8 cellular contexts compared by ENCODE assay signal in the genomic region with DNA sequence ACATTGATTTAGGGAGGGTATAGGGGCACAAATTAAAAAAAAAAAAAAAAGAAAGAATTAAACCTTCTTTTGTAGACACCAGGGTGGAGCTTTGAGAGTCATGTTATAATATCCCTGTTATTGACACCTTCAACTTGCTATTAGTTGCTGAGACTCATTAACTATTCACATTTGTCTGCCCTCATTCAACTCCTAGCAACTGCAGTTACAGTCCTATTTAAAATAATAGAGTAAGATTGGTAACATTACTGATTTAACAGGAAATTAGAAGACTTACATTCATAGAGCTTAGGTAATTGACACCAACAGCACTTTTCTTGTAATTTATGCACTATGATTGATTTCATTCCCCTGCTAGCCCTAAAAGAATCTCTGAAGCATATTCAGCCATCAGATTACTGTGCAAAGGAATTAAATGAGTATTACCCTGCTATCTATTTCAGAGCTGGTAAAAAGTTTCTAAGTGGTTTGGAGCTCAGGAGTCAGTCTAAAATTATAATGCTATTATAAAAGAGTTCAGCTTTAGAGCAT.
DNase-seq lines count a peak whose midpoint lies in the region; ATAC-seq lines count a peak whose summit lies in the region.

No MANE protein-coding gene starts in this region.

- H3K4me3 ChIP-seq in neuron (ENCODE audit: low read length): no peak overlapping the region

- no peaks in the 10 kb centered on the region for H3K9me3 ChIP-seq in neuron (ENCODE audit: low read length)

- no peaks in the 10 kb centered on the region for H3K9me3 Mint-ChIP-seq in activated naive CD8-positive, alpha-beta T cell treated with anti-CD3 and anti-CD28 coated beads for 36 hours

- H3K4me1 Mint-ChIP-seq in activated naive CD8-positive, alpha-beta T cell treated with anti-CD3 and anti-CD28 coated beads for 36 hours: peaks cover 61% of the 10 kb centered on the region

- peak overlapping the region; percentile 20 for H2AFZ ChIP-seq in neuron (ENCODE audit: low read depth, low read length)

- peaks cover 19% of the 10 kb centered on the region for H3K4me1 ChIP-seq in neuron (ENCODE audit: insufficient read depth, low read length)

- DNase-seq in activated naive CD8-positive, alpha-beta T cell treated with anti-CD3 and anti-CD28 coated beads for 36 hours: no peak
- DNase-seq in NCI-H1694 (lab: John Stamatoyannopoulos, UW): no peak
- no peak for DNase-seq in DMS 273 (lab: John Stamatoyannopoulos, UW; ENCODE audit: unreplicated experiment)
- no peak for DNase-seq in stimulated activated CD4-positive, alpha-beta T cell treated with anti-CD3 and anti-CD28 coated beads, Interleukin-12 subunit alpha, Interleukin-12 subunit beta, amount 100 ng/mL, for 4 hours
- no peak for DNase-seq in G401 (ENCODE audit: low spot score)

- H3K4me3 Mint-ChIP-seq in activated naive CD8-positive, alpha-beta T cell treated with anti-CD3 and anti-CD28 coated beads for 36 hours: no peak overlapping the region

- no peaks in the 10 kb centered on the region for H3K27me3 ChIP-seq in neuron (ENCODE audit: insufficient read depth, low read length)

- in situ Hi-C loops in G401 (cut with HindIII; ENCODE audit: low sequenced_read_pairs): no loop called here

- ATAC-seq in GM18502 (IDR thresholded peaks at IDR 0.05; ENCODE audit: poor library complexity, unreplicated experiment) (peak; percentile 11), HG02885 (IDR thresholded peaks at IDR 0.05; ENCODE audit: poor library complexity, unreplicated experiment) (peak; percentile 4)

- no peaks in the 10 kb centered on the region for H3K36me3 ChIP-seq in neuron (ENCODE audit: insufficient read depth, low read length)

- H3K27ac Mint-ChIP-seq in activated naive CD8-positive, alpha-beta T cell treated with anti-CD3 and anti-CD28 coated beads for 36 hours: peak overlapping the region; percentile 91

- peaks cover 2% of the 10 kb centered on the region for H3K36me3 Mint-ChIP-seq in activated naive CD8-positive, alpha-beta T cell treated with anti-CD3 and anti-CD28 coated beads for 36 hours

- no peaks in the 10 kb centered on the region for H3K27me3 Mint-ChIP-seq in activated naive CD8-positive, alpha-beta T cell treated with anti-CD3 and anti-CD28 coated beads for 36 hours
